19 cellular contexts compared by ENCODE assay signal in the genomic region with DNA sequence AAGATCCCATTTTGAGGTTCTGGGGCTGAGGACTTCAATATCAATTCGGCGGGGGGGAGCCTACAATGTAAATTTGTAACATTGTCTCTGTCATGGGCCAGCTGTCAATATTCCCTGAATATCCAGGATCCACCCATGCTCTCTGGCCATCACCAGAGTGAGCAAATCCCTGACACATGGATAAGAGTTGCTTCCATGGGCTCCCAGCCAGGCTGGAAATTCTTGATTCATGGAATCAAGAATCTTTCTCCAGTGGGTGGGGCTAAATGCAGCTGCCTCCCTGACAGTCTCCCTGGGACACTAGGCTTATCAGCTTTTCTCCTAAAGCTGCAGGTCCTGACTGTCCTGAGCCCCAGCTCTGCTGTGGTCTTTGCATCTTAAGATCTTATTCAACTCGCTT.
DNase-seq lines count a peak whose midpoint lies in the region; ATAC-seq and TF ChIP-seq lines count a peak whose summit lies in the region.
"Had no signal": no experiment of that assay in that cellular context is flagged by ENCODE, and none has a peak within 500 bp of the region (broad histone marks: within the 10 kb centered on the region; RNA-seq: fewer than 3 reads in every experiment).

No MANE protein-coding gene starts in this region.

- intact Hi-C loops in posterior vena cava (cut with DNase I) = no loop called here
- intact Hi-C loops in esophagus squamous epithelium (cut with DNase I) = no loop called here

- no peak overlapping the region for H3K4me3 ChIP-seq in esophagus squamous epithelium
- H3K4me3 ChIP-seq: K562, PC-9 had no signal

- no peaks in the 10 kb centered on the region for H3K36me3 ChIP-seq in esophagus squamous epithelium
- H3K36me3 ChIP-seq: BE2C had no signal

- H3K27ac ChIP-seq in esophagus squamous epithelium = no peak overlapping the region
- H3K27ac ChIP-seq: PC-9 had no signal

- H3K4me1 ChIP-seq in esophagus squamous epithelium = no peaks in the 10 kb centered on the region
- H3K4me1 ChIP-seq: BE2C had no signal

- peaks cover 0 to 35% (median 0%) of the 10 kb centered on the region in 4 donors for H3K27me3 ChIP-seq in esophagus squamous epithelium

- no peak for TF ChIP-seq CTCF in esophagus squamous epithelium (IDR thresholded peaks at IDR 0.05)

- WGBS in esophagus squamous epithelium, 2 donors = 93 to 100% methylated on average over 1 to 3 of the region's 3 CpGs

- H3K9me3 ChIP-seq in esophagus squamous epithelium = no peaks in the 10 kb centered on the region
- H3K9me3 ChIP-seq: BE2C had no signal

- ATAC-seq in HG03354 (IDR thresholded peaks at IDR 0.05; ENCODE audit: poor library complexity, severe bottlenecking, unreplicated experiment) = no peak
- ATAC-seq: CD8-positive, alpha-beta T cell had no signal

- DNase-seq in AG20443 (ENCODE audit: low spot score) (peak; percentile 36), NCI-H226 (peak; percentile 26), iris pigment epithelial cell (ENCODE audit: low read depth) (peak; percentile 3), posterior vena cava (ENCODE audit: low spot score) (peak; percentile 74), HUDEP-2 (lab: John Stamatoyannopoulos, UW; ENCODE audit: unreplicated experiment in 76 of 76) (no peak), esophagus squamous epithelium (lab: John Stamatoyannopoulos, UW) (no peak)
- DNase-seq: BE2C, DND-41, GF-D8, H7, NCI-H1092, NCI-H1694, NCI-H2107, NCI-H345, NCI-H69, PC-9 had no signal

- TF ChIP-seq POLR2A in esophagus squamous epithelium (IDR thresholded peaks at IDR 0.05) = no peak

Comparison
In these comparisons a context has a peak if more than half of its experiments do, and no peak if none do; other contexts are left out.
1. DNase-seq: peak in AG20443 (single experiment), NCI-H226 (single experiment), iris pigment epithelial cell (single experiment) and posterior vena cava (single experiment); none in HUDEP-2 (0 of 76) and esophagus squamous epithelium (single experiment).